In genomic region chr18:13019301-13019700, GRCh38 we compare ENCODE assay signal across 13 cellular contexts. TPM values are rescaled to one million over a fixed set of nuclear protein-coding genes. Genes with fewer than 3 reads are reported as not detected.
DNase-seq lines count a peak whose midpoint lies in the region; ATAC-seq and TF ChIP-seq lines count a peak whose summit lies in the region.
"Had no signal": no experiment of that assay in that cellular context is flagged by ENCODE, and none has a peak within 500 bp of the region (broad histone marks: within the 10 kb centered on the region; RNA-seq: fewer than 3 reads in every experiment).

No MANE protein-coding gene starts in this region.

- DNase-seq in GM12865 (ENCODE audit: low read depth) (peak; percentile 66), type B pancreatic cell (ENCODE audit: extremely low spot score, unreplicated experiment) (no peak), osteoblast (ENCODE audit: insufficient read length, low spot score, missing footprints) (no peak), OCI-M2 (lab: John Stamatoyannopoulos, UW; ENCODE audit: unreplicated experiment) (no peak)
- DNase-seq in effector memory CD8-positive, alpha-beta T cell = no peak
- DNase-seq: activated T-cell treated with anti-CD3 and anti-CD28 coated beads, Interleukin-2, amount 50 U/mL, for 48 hours; amniotic stem cell; DMS 273 treated with DMSO at 0.1 percent for 48 hours; NCI-H2171; SIG-M5 had no signal

- H3K79me2 ChIP-seq in osteoblast (ENCODE audit: insufficient read depth, low read length) = peaks cover 25% of the 10 kb centered on the region

- H3K4me1 Mint-ChIP-seq in effector memory CD8-positive, alpha-beta T cell (ENCODE audit: low read depth in 2 of 2) = peaks cover 2 to 12% of the 10 kb centered on the region in 2 donors
- no peaks in the 10 kb centered on the region for H3K4me1 Mint-ChIP-seq in type B pancreatic cell (ENCODE audit: unreplicated experiment)

- no peak overlapping the region for H3K27ac ChIP-seq in osteoblast (ENCODE audit: low read depth, low read length)

- no peak overlapping the region for H3K4me2 ChIP-seq in osteoblast (ENCODE audit: insufficient read depth, low read length)

- no peak overlapping the region for H3K4me3 Mint-ChIP-seq in effector memory CD8-positive, alpha-beta T cell
- no peak overlapping the region for H3K4me3 Mint-ChIP-seq in type B pancreatic cell

- no peaks in the 10 kb centered on the region for H4K20me1 ChIP-seq in osteoblast (ENCODE audit: insufficient read depth, low read length)

- ATAC-seq in GM19351 (IDR thresholded peaks at IDR 0.05; ENCODE audit: unreplicated experiment) = peak; percentile 73
- peak; percentile 61 for ATAC-seq in HG03354 (IDR thresholded peaks at IDR 0.05; ENCODE audit: poor library complexity, severe bottlenecking, unreplicated experiment)
- no peak for ATAC-seq in effector memory CD8-positive, alpha-beta T cell (replicated peaks)
- no peak for ATAC-seq in HG02588 (IDR thresholded peaks at IDR 0.05; ENCODE audit: unreplicated experiment)

- no peaks in the 10 kb centered on the region for H3K27me3 ChIP-seq in osteoblast (ENCODE audit: insufficient read depth, low read length)

- no peaks in the 10 kb centered on the region for H3K27me3 Mint-ChIP-seq in effector memory CD8-positive, alpha-beta T cell
- H3K27me3 Mint-ChIP-seq in type B pancreatic cell = no peaks in the 10 kb centered on the region

- no peaks in the 10 kb centered on the region for H3K9me3 ChIP-seq in osteoblast (ENCODE audit: low read depth, low read length)

- H3K36me3 ChIP-seq in osteoblast (ENCODE audit: insufficient read depth, low read length) = peaks cover 39% of the 10 kb centered on the region

- peaks cover 74% of the 10 kb centered on the region for H3K36me3 Mint-ChIP-seq in effector memory CD8-positive, alpha-beta T cell (ENCODE audit: insufficient read depth)
- H3K36me3 Mint-ChIP-seq in type B pancreatic cell = peaks cover 39% of the 10 kb centered on the region

- peak overlapping the region; percentile 15 to 72 for H3K27ac Mint-ChIP-seq in effector memory CD8-positive, alpha-beta T cell
- no peak overlapping the region for H3K27ac Mint-ChIP-seq in type B pancreatic cell

- no peaks in the 10 kb centered on the region for H3K4me1 ChIP-seq in osteoblast (ENCODE audit: insufficient read depth, low read length)

- no peaks in the 10 kb centered on the region for H3K9me3 Mint-ChIP-seq in effector memory CD8-positive, alpha-beta T cell
- no peaks in the 10 kb centered on the region for H3K9me3 Mint-ChIP-seq in type B pancreatic cell

- H2AFZ ChIP-seq in osteoblast (ENCODE audit: low read length) = no peak overlapping the region

- TF ChIP-seq CTCF in GM12865 (IDR thresholded peaks at IDR 0.05; ENCODE audit: insufficient read depth, low read depth, low read length, missing control alignments) = no peak
- no peak for TF ChIP-seq CTCF in type B pancreatic cell (conservative IDR thresholded peaks at IDR 0.05)
- no peak for TF ChIP-seq CTCF in osteoblast (IDR thresholded peaks at IDR 0.05; ENCODE audit: extremely low read depth, low read depth, low read length)

- H3K4me3 ChIP-seq in GM12865 (ENCODE audit: low read depth, low read length) = no peak overlapping the region
- no peak overlapping the region for H3K4me3 ChIP-seq in osteoblast (ENCODE audit: insufficient read depth, low read length)

RNA-seq across cellular contexts. Expression of gene CEP192, which starts 28.1 kb away (rescaled TPM):
- total RNA-seq in type B pancreatic cell (ENCODE audit: low replicate concordance) (19.8 and 37.5 TPM in 2 replicates), osteoblast (29.7 and 29.8 TPM in 2 replicates)

Comparison
In these comparisons a context has a peak if more than half of its experiments do, and no peak if none do; other contexts are left out.
1. ATAC-seq: peak in GM19351 (single experiment) and HG03354 (single experiment); none in effector memory CD8-positive, alpha-beta T cell (single experiment) and HG02588 (single experiment).